ENCODE assay signal across 20 cellular contexts in genomic region chr1:157739229-157739901, GRCh38. TPM values are rescaled to one million over a fixed set of nuclear protein-coding genes. Genes with fewer than 3 reads are reported as not detected.
DNase-seq lines count a peak whose midpoint lies in the region; ATAC-seq and TF ChIP-seq lines count a peak whose summit lies in the region.
"Had no signal": no experiment of that assay in that cellular context is flagged by ENCODE, and none has a peak within 500 bp of the region (broad histone marks: within the 10 kb centered on the region; RNA-seq: fewer than 3 reads in every experiment).

No MANE protein-coding gene starts in this region.

- POLR2A ChIA-PET in WTC11 (lab: Charles Lee), result interaction anchor here (1.0 kb wide), 1 partner anchor 20 kb away, joined by 3 read pairs; no protein-coding TSS in a partner anchor

- H2BK120ac ChIP-seq in H9 (ENCODE audit: low read depth, low read length, poor library complexity, severe bottlenecking), result no peak overlapping the region

- no peak overlapping the region for H3K56ac ChIP-seq in H9 (ENCODE audit: insufficient read length, low read depth, low read length)

- H3K9me3 ChIP-seq in H9 (ENCODE audit: control insufficient read depth, low read depth, low read length), result no peaks in the 10 kb centered on the region
- no peaks in the 10 kb centered on the region for H3K9me3 ChIP-seq in SJCRH30 (replicated peaks)
- H3K9me3 ChIP-seq: mucosa of descending colon, thoracic aorta had no signal

- H3K4me1 ChIP-seq in H9 (ENCODE audit: insufficient read depth, low read length), result no peaks in the 10 kb centered on the region
- H3K4me1 ChIP-seq in SJCRH30, result no peaks in the 10 kb centered on the region

- no peak overlapping the region for H2BK12ac ChIP-seq in H9 (ENCODE audit: insufficient read length, low read depth, low read length)

- H3K27me3 ChIP-seq in H9 (ENCODE audit: insufficient read depth, low read length), result no peaks in the 10 kb centered on the region
- H3K27me3 ChIP-seq in SJCRH30, result no peaks in the 10 kb centered on the region

- H2BK15ac ChIP-seq in H9 (ENCODE audit: low read depth, low read length), result no peak overlapping the region

- H3K9me3 Mint-ChIP-seq in H9, result no peaks in the 10 kb centered on the region; a peak in 1 of 5 replicates
- H3K9me3 Mint-ChIP-seq in WTC11, result peaks cover 6% of the 10 kb centered on the region; the same call in 1 of the 2 replicates
- H3K9me3 Mint-ChIP-seq: activated CD4-positive, alpha-beta memory T cell treated with anti-CD3 and anti-CD28 coated beads, Interleukin-2, amount 10 ng/mL, durations not matched to agents 7 days and 5 days; activated T-helper 2 cell treated with anti-CD3 and anti-CD28 coated beads, Interferon-gamma antibody, Interleukin-2, Interleukin-4, amounts not matched to agents 10 μg/mL and 5 μg/mL and 100 μg/mL, durations not matched to agents 14 hours and 24 hours and 36 hours; effector memory CD8-positive, alpha-beta T cell had no signal

- H3K79me2 ChIP-seq in H9 (ENCODE audit: insufficient read depth, low read length), result no peaks in the 10 kb centered on the region

- H3K79me1 ChIP-seq in H9 (ENCODE audit: insufficient read depth, low read depth, low read length, poor library complexity, severe bottlenecking), result no peaks in the 10 kb centered on the region

- H4K20me1 ChIP-seq in H9 (ENCODE audit: control insufficient read depth, insufficient read depth, insufficient read length), result no peaks in the 10 kb centered on the region

- no peak overlapping the region for H3K4me2 ChIP-seq in H9 (ENCODE audit: insufficient read depth, insufficient read length, low read length)

- no peak overlapping the region for H4K8ac ChIP-seq in H9 (replicated peaks; ENCODE audit: insufficient read length, low read depth, low read length)

- H2BK5ac ChIP-seq in H9 (ENCODE audit: insufficient read length, low read length), result no peak overlapping the region

- H3K27ac ChIP-seq in H9 (ENCODE audit: insufficient read length, low read depth, low read length), result no peak overlapping the region
- no peak overlapping the region for H3K27ac ChIP-seq in SJCRH30
- H3K27ac ChIP-seq: thoracic aorta had no signal

- H3K23me2 ChIP-seq in H9 (ENCODE audit: insufficient read length, low read depth, low read length, poor library complexity, severe bottlenecking), result no peaks in the 10 kb centered on the region

- no peak overlapping the region for H4K5ac ChIP-seq in H9 (ENCODE audit: insufficient read length, low read depth, low read length)

- H3K36me3 Mint-ChIP-seq in H9 (ENCODE audit: insufficient read depth in 1 of 3, low read depth in 3 of 3), result no peaks in the 10 kb centered on the region
- no peaks in the 10 kb centered on the region for H3K36me3 Mint-ChIP-seq in WTC11

- H4K91ac ChIP-seq in H9 (ENCODE audit: insufficient read length, low read depth, low read length), result no peak overlapping the region

- no peak overlapping the region for H3K18ac ChIP-seq in H9 (ENCODE audit: insufficient read length, low read depth, low read length)

- ATAC-seq in WTC11 (peak; percentile 93), omental fat pad (ENCODE audit: low FRiP score) (no peak), HG03135 (IDR thresholded peaks at IDR 0.05; ENCODE audit: unreplicated experiment) (no peak), HG03460 (IDR thresholded peaks at IDR 0.05; ENCODE audit: unreplicated experiment) (no peak)
- ATAC-seq: effector memory CD8-positive, alpha-beta T cell; left lobe of liver; mucosa of descending colon had no signal

- no peaks in the 10 kb centered on the region for H3K27me3 Mint-ChIP-seq in H9 (ENCODE audit: low read depth)
- H3K27me3 Mint-ChIP-seq in WTC11 (ENCODE audit: low read depth), result no peaks in the 10 kb centered on the region
- H3K27me3 Mint-ChIP-seq: activated CD4-positive, alpha-beta memory T cell treated with anti-CD3 and anti-CD28 coated beads, Interleukin-2, amount 10 ng/mL, durations not matched to agents 7 days and 5 days; effector memory CD8-positive, alpha-beta T cell had no signal

- no peak overlapping the region for H2BK20ac ChIP-seq in H9 (ENCODE audit: low read depth, low read length, poor library complexity, severe bottlenecking)

- H3K4me3 ChIP-seq in SJCRH30, result no peak overlapping the region
- H3K4me3 ChIP-seq: mucosa of descending colon, thoracic aorta had no signal

- H3K4me3 Mint-ChIP-seq in H9, result no peak overlapping the region
- H3K4me3 Mint-ChIP-seq in WTC11, result no peak overlapping the region
- H3K4me3 Mint-ChIP-seq: activated CD4-positive, alpha-beta memory T cell treated with anti-CD3 and anti-CD28 coated beads, Interleukin-2, amount 10 ng/mL, durations not matched to agents 7 days and 5 days; effector memory CD8-positive, alpha-beta T cell had no signal

- no peaks in the 10 kb centered on the region for H3K36me3 ChIP-seq in SJCRH30
- H3K36me3 ChIP-seq: thoracic aorta had no signal

- H3K4me1 Mint-ChIP-seq in H9, result 0 out of 4 replicates have a peak, but pooled peaks cover 0 to 3% of the 10 kb centered on the region in 2 experiments
- no peaks in the 10 kb centered on the region for H3K4me1 Mint-ChIP-seq in WTC11
- H3K4me1 Mint-ChIP-seq: activated CD4-positive, alpha-beta memory T cell treated with anti-CD3 and anti-CD28 coated beads, Interleukin-2, amount 10 ng/mL, durations not matched to agents 7 days and 5 days had no signal

- no peak overlapping the region for H3K14ac ChIP-seq in H9 (ENCODE audit: insufficient read depth, low read length)

- no peak overlapping the region for H3K4ac ChIP-seq in H9 (ENCODE audit: low read depth, low read length)

- H3T11ph ChIP-seq in H9 (ENCODE audit: low read length), result no peak overlapping the region

- H3K9ac ChIP-seq in H9 (ENCODE audit: extremely low read depth, insufficient read length, low read length), result no peak overlapping the region

- no peak overlapping the region for H2AK5ac ChIP-seq in H9 (ENCODE audit: insufficient read length, low read length)

- no peak overlapping the region for H2AFZ ChIP-seq in H9 (ENCODE audit: low read length)

- peak; percentile 43 for DNase-seq in Daoy (ENCODE audit: low read depth)
- peak; percentile 61 for DNase-seq in H9
- peak; percentile 24 for DNase-seq in WTC11 (ENCODE audit: low spot score)
- DNase-seq in kidney tubule cell (ENCODE audit: low spot score), result peak; percentile 87
- no peak for DNase-seq in omental fat pad (ENCODE audit: low spot score)
- DNase-seq in SJCRH30, result no peak
- DNase-seq: activated CD4-positive, alpha-beta memory T cell treated with anti-CD3 and anti-CD28 coated beads, Interleukin-2, amount 10 ng/mL, durations not matched to agents 7 days and 5 days; AML-193; amniotic stem cell; cerebellar nuclear complex; COR-L47; effector memory CD8-positive, alpha-beta T cell; mucosa of descending colon; occipital lobe had no signal

- H3K27ac Mint-ChIP-seq in H9 (no peak overlapping the region; a peak in 1 of 7 replicates), WTC11 (no peak overlapping the region)
- H3K27ac Mint-ChIP-seq: activated CD4-positive, alpha-beta memory T cell treated with anti-CD3 and anti-CD28 coated beads, Interleukin-2, amount 10 ng/mL, durations not matched to agents 7 days and 5 days; activated T-helper 2 cell treated with anti-CD3 and anti-CD28 coated beads, Interferon-gamma antibody, Interleukin-2, Interleukin-4, amounts not matched to agents 10 μg/mL and 5 μg/mL and 100 μg/mL, durations not matched to agents 14 hours and 24 hours and 36 hours had no signal

- CTCF ChIA-PET in WTC11 (lab: Charles Lee), result interaction anchor here (0.9 to 2.7 kb wide), 7 partner anchors 12 to 386 kb away, joined by 3 to 19 read pairs (median 3); no protein-coding TSS in a partner anchor

- no peak overlapping the region for H3K23ac ChIP-seq in H9 (ENCODE audit: insufficient read length, low read depth, low read length)

- WGBS in H9 (ENCODE audit: extremely low coverage, insufficient read length, low lambda C conversion rate), result no CpG with 5 or more reads among the region's 5 CpGs

- TF ChIP-seq CTCF in H9 (conservative IDR thresholded peaks at IDR 0.05), result no peak
- TF ChIP-seq CTCF in WTC11 (IDR thresholded peaks at IDR 0.05), result no peak
- TF ChIP-seq CTCF in omental fat pad (IDR thresholded peaks at IDR 0.05), result no peak

TF ChIP-seq in WTC11, 78 proteins besides CTCF, POLR2A, EP300 and RAD21 (continues in another document):
- TF ChIP-seq ZNF138 (CRISPR knock-in tag; conservative IDR thresholded peaks at IDR 0.05) (no peak), PREB (CRISPR knock-in tag; IDR thresholded peaks at IDR 0.05; ENCODE audit: borderline replicate concordance) (no peak), TCF7 (CRISPR knock-in tag; IDR thresholded peaks at IDR 0.05; ENCODE audit: low read depth) (no peak)

RNA-seq across cellular contexts. Expression of gene FCRL2, which starts 37.6 kb away (rescaled TPM):
- total RNA-seq in Daoy (2014; rRNA removed; shearing (Covaris generic)), result not detected in 2 replicates
- total RNA-seq in H9 (2021), result not detected in 2 replicates
- not detected in 3 replicates for total RNA-seq in WTC11 (2021)
- under 1 TPM in 3 of 4 donors, not detected in 1; 0.32 to 0.56 (median 0.56) TPM for total RNA-seq in omental fat pad
- total RNA-seq in SJCRH30 (2014; rRNA removed; shearing (Covaris generic)), result not detected in 2 replicates
- total RNA-seq: activated CD4-positive, alpha-beta memory T cell treated with anti-CD3 and anti-CD28 coated beads, Interleukin-2, amount 10 ng/mL, durations not matched to agents 7 days and 5 days; activated T-helper 2 cell treated with anti-CD3 and anti-CD28 coated beads, Interferon-gamma antibody, Interleukin-2, Interleukin-4, amounts not matched to agents 10 μg/mL and 5 μg/mL and 100 μg/mL, durations not matched to agents 14 hours and 24 hours and 36 hours; H4; left lobe of liver; occipital lobe; thoracic aorta had no signal

RNA-seq across cellular contexts. Expression of gene FCRL3, which starts 38.8 kb away (rescaled TPM):
- total RNA-seq in Daoy (2014; rRNA removed; shearing (Covaris generic)), result not detected in 2 replicates
- not detected in 2 replicates for total RNA-seq in H9 (2021)
- not detected in 3 replicates for total RNA-seq in WTC11 (2021)
- 1 to 10 TPM in 1 of 4 donors, under 1 TPM in 2, not detected in 1; 0.19 to 1.2 (median 0.28) TPM for total RNA-seq in omental fat pad
- not detected in 2 replicates for total RNA-seq in SJCRH30 (2014; rRNA removed; shearing (Covaris generic))
- total RNA-seq: H4, left lobe of liver, occipital lobe, thoracic aorta had no signal

Comparison
In these comparisons a context has a peak if more than half of its experiments do, and no peak if none do; other contexts are left out.
1. DNase-seq: peak in Daoy (single experiment), H9 (single experiment), WTC11 (single experiment) and kidney tubule cell (single experiment); none in omental fat pad (single experiment) and SJCRH30 (0 of 2).